12 cellular contexts compared by ENCODE assay signal in the genomic region with DNA sequence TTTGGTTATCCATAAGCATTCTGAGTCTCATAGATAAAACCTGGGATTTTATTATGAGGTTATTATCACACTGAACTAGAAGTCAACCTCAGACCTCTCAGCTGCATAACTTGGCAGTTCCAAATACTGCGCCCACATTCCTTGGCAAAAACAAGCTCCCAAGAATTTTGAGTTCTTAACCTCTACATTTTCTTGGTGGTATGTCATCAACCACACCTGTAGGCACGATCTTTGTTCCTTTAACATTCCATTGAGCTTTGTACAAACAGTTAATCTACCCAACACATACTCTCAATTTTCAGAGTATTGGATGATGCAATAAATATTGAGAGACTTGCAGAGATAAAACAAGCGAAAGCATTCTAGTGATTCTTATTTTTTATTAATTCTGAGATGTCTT.
DNase-seq lines count a peak whose midpoint lies in the region; ATAC-seq and TF ChIP-seq lines count a peak whose summit lies in the region.
"Had no signal": no experiment of that assay in that cellular context is flagged by ENCODE, and none has a peak within 500 bp of the region (broad histone marks: within the 10 kb centered on the region; RNA-seq: fewer than 3 reads in every experiment).

No MANE protein-coding gene starts in this region.

- H3K27ac Mint-ChIP-seq in activated naive CD4-positive, alpha-beta T cell treated with anti-CD3 and anti-CD28 coated beads, Interleukin-2, amount 50 U/mL, for 72 hours, result no peak overlapping the region
- H3K27ac Mint-ChIP-seq in activated T-helper 2 cell treated with anti-CD3 and anti-CD28 coated beads, Interferon-gamma antibody, Interleukin-2, Interleukin-4, amounts not matched to agents 10 μg/mL and 5 μg/mL and 100 μg/mL, durations not matched to agents 14 hours and 24 hours and 36 hours, result no peak overlapping the region
- H3K27ac Mint-ChIP-seq: naive thymus-derived CD4-positive, alpha-beta T cell had no signal

- no peak overlapping the region for H3K4me3 ChIP-seq in fibroblast of the aortic adventitia (ENCODE audit: low read depth, low read length)
- H3K4me3 ChIP-seq: heart left ventricle had no signal

- POLR2A ChIA-PET in RWPE1 (lab: Yijun Ruan, JAX; ENCODE audit: low non-redundant PET), result no interaction called here

- no peaks in the 10 kb centered on the region for H3K36me3 Mint-ChIP-seq in activated naive CD4-positive, alpha-beta T cell treated with anti-CD3 and anti-CD28 coated beads, Interleukin-2, amount 50 U/mL, for 72 hours
- no peaks in the 10 kb centered on the region for H3K36me3 Mint-ChIP-seq in activated T-helper 2 cell treated with anti-CD3 and anti-CD28 coated beads, Interferon-gamma antibody, Interleukin-2, Interleukin-4, amounts not matched to agents 10 μg/mL and 5 μg/mL and 100 μg/mL, durations not matched to agents 14 hours and 24 hours and 36 hours (ENCODE audit: low read depth)
- H3K36me3 Mint-ChIP-seq: naive thymus-derived CD4-positive, alpha-beta T cell had no signal

- no peaks in the 10 kb centered on the region for H3K4me1 Mint-ChIP-seq in activated T-helper 2 cell treated with anti-CD3 and anti-CD28 coated beads, Interferon-gamma antibody, Interleukin-2, Interleukin-4, amounts not matched to agents 10 μg/mL and 5 μg/mL and 100 μg/mL, durations not matched to agents 14 hours and 24 hours and 36 hours (ENCODE audit: low read depth)
- H3K4me1 Mint-ChIP-seq: naive thymus-derived CD4-positive, alpha-beta T cell had no signal

- H3K27ac ChIP-seq in RWPE1, result peak overlapping the region; percentile 99
- H3K27ac ChIP-seq: heart left ventricle had no signal

- H3K4me3 Mint-ChIP-seq in activated T-helper 2 cell treated with anti-CD3 and anti-CD28 coated beads, Interferon-gamma antibody, Interleukin-2, Interleukin-4, amounts not matched to agents 10 μg/mL and 5 μg/mL and 100 μg/mL, durations not matched to agents 14 hours and 24 hours and 36 hours (ENCODE audit: low read depth), result no peak overlapping the region
- H3K4me3 Mint-ChIP-seq: naive thymus-derived CD4-positive, alpha-beta T cell had no signal

- no peak for ATAC-seq in activated naive CD4-positive, alpha-beta T cell treated with anti-CD3 and anti-CD28 coated beads, Interleukin-2, amount 50 U/mL, for 72 hours
- ATAC-seq: naive thymus-derived CD4-positive, alpha-beta T cell had no signal

- peaks cover 0 to under 1% of the 10 kb centered on the region in 2 donors for H3K9me3 Mint-ChIP-seq in activated naive CD4-positive, alpha-beta T cell treated with anti-CD3 and anti-CD28 coated beads, Interleukin-2, amount 50 U/mL, for 72 hours
- H3K9me3 Mint-ChIP-seq in activated T-helper 2 cell treated with anti-CD3 and anti-CD28 coated beads, Interferon-gamma antibody, Interleukin-2, Interleukin-4, amounts not matched to agents 10 μg/mL and 5 μg/mL and 100 μg/mL, durations not matched to agents 14 hours and 24 hours and 36 hours, result peaks cover 2% of the 10 kb centered on the region

- DNase-seq in EL (peak; percentile 94), RWPE1 (ENCODE audit: low spot score) (peak; percentile 78), fibroblast of the aortic adventitia (ENCODE audit: low read depth) (peak; percentile 96), pulmonary artery endothelial cell (ENCODE audit: low read depth, low spot score) (peak; percentile 96), DMS153 (lab: John Stamatoyannopoulos, UW) (no peak)
- no peak for DNase-seq in activated naive CD4-positive, alpha-beta T cell treated with anti-CD3 and anti-CD28 coated beads, Interleukin-2, amount 50 U/mL, for 72 hours (ENCODE audit: low spot score in 2 of 2)
- DNase-seq in activated effector memory CD4-positive, alpha-beta T cell treated with anti-CD3 and anti-CD28 coated beads, Interleukin-2, amount 50 U/mL, for 16 hours, result no peak
- DNase-seq in activated T-helper 2 cell treated with anti-CD3 and anti-CD28 coated beads, Interferon-gamma antibody, Interleukin-2, Interleukin-4, amounts not matched to agents 10 μg/mL and 5 μg/mL and 100 μg/mL, durations not matched to agents 14 hours and 24 hours and 36 hours (ENCODE audit: low spot score), result no peak
- DNase-seq: heart left ventricle; MV-4-11; naive thymus-derived CD4-positive, alpha-beta T cell; stimulated activated CD4-positive, alpha-beta T cell treated with anti-CD3 and anti-CD28 coated beads, Interleukin-2, amount 100 ng/mL, for 24 hours had no signal

- intact Hi-C loops in activated T-helper 2 cell treated with anti-CD3 and anti-CD28 coated beads, Interferon-gamma antibody, Interleukin-2, Interleukin-4, amounts not matched to agents 10 μg/mL and 5 μg/mL and 100 μg/mL, durations not matched to agents 14 hours and 24 hours and 36 hours (cut with micrococcal nuclease), result no loop called here

- no peaks in the 10 kb centered on the region for H3K27me3 Mint-ChIP-seq in activated T-helper 2 cell treated with anti-CD3 and anti-CD28 coated beads, Interferon-gamma antibody, Interleukin-2, Interleukin-4, amounts not matched to agents 10 μg/mL and 5 μg/mL and 100 μg/mL, durations not matched to agents 14 hours and 24 hours and 36 hours (ENCODE audit: low read depth)
- H3K27me3 Mint-ChIP-seq: naive thymus-derived CD4-positive, alpha-beta T cell had no signal

- CTCF ChIA-PET in RWPE1 (lab: Yijun Ruan, JAX), result interaction anchor here (0.9 kb wide), 1 partner anchor 373 kb away, joined by 7 read pairs; no protein-coding TSS in a partner anchor

- TF ChIP-seq CTCF in RWPE1 (conservative IDR thresholded peaks at IDR 0.05; ENCODE audit: low read depth) (no peak), fibroblast of the aortic adventitia (IDR thresholded peaks at IDR 0.05; ENCODE audit: insufficient read depth, low read length) (no peak)

Comparison
In these comparisons a context has a peak if more than half of its experiments do, and no peak if none do; other contexts are left out.
1. DNase-seq: peak in EL (single experiment), RWPE1 (single experiment), fibroblast of the aortic adventitia (single experiment) and pulmonary artery endothelial cell (single experiment); none in DMS153 (single experiment), activated naive CD4-positive, alpha-beta T cell treated with anti-CD3 and anti-CD28 coated beads, Interleukin-2, amount 50 U/mL, for 72 hours (0 of 2), activated effector memory CD4-positive, alpha-beta T cell treated with anti-CD3 and anti-CD28 coated beads, Interleukin-2, amount 50 U/mL, for 16 hours (single experiment) and activated T-helper 2 cell treated with anti-CD3 and anti-CD28 coated beads, Interferon-gamma antibody, Interleukin-2, Interleukin-4, amounts not matched to agents 10 μg/mL and 5 μg/mL and 100 μg/mL, durations not matched to agents 14 hours and 24 hours and 36 hours (single experiment).